ENCODE assay signal across 28 cellular contexts in the genomic region with DNA sequence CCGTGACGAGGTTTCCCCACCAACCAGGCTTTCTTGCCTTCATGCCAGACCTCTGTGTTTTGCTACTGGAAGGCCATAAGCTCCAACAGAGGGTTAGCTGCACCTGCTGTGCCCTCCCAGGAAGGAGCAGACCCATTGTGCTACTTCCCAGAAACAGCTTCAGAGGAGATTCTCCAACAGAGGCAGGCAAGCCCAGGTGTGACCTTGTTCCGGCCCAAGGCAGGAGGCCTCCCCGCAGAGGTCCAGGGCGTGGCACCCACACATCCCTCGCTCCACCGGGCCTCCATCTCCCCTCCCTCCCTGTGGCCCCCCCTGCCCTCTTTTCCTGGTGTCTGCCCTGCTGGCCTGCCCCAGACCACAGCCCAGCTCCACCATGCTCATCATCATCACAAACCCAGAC. TPM values are rescaled to one million over a fixed set of nuclear protein-coding genes. Genes with fewer than 3 reads are reported as not detected.
"Had no signal": no experiment of that assay in that cellular context is flagged by ENCODE, and none has a peak within 500 bp of the region (broad histone marks: within the 10 kb centered on the region; RNA-seq: fewer than 3 reads in every experiment).

No MANE protein-coding gene starts in this region.

- H3K4me1 Mint-ChIP-seq: activated CD4-positive, alpha-beta T cell treated with anti-CD3 and anti-CD28 coated beads, Interleukin-2, amount 10 ng/mL, durations not matched to agents 7 days and 5 days; activated T-helper 17 cell treated with anti-CD3 and anti-CD28 coated beads, Interleukin-2, amount 50 U/mL, for 72 hours; stimulated activated effector memory CD8-positive, alpha-beta T cell treated with anti-CD3 and anti-CD28 coated beads, Interleukin-12 subunit alpha, Interleukin-12 subunit beta, amount 100 ng/mL, for 72 hours; stimulated activated naive CD8-positive, alpha-beta T cell treated with anti-CD3 and anti-CD28 coated beads, Interleukin-15, amount 100 ng/mL, for 72 hours had no signal

- H3K27me3 ChIP-seq: brain microvascular endothelial cell, hepatocyte, ovary had no signal

- DNase-seq: activated CD4-positive, alpha-beta T cell treated with anti-CD3 and anti-CD28 coated beads, Interleukin-2, amount 10 ng/mL, durations not matched to agents 7 days and 5 days; activated CD4-positive, CD25-positive, alpha-beta regulatory T cell treated with anti-CD3 and anti-CD28 coated beads, Interleukin-2, amount 50 U/mL, for 72 hours; activated CD8-positive, alpha-beta T cell treated with anti-CD3 and anti-CD28 coated beads for 36 hours; activated gamma-delta T cell treated with Interleukin-2 at 50 U/mL for 16 hours; activated naive CD4-positive, alpha-beta T cell treated with anti-CD3 and anti-CD28 coated beads, Interleukin-2, amount 50 U/mL, for 16 hours; activated T-cell treated with anti-CD3 and anti-CD28 coated beads, Interleukin-2, amount 50 U/mL, for 4 hours; amniotic stem cell; brain microvascular endothelial cell; effector memory CD8-positive, alpha-beta T cell; islet precursor cell; left ventricle myocardium inferior; mesendoderm; ovary; small intestine; stimulated activated CD4-positive, alpha-beta T cell treated with anti-CD3 and anti-CD28 coated beads, Interleukin-4, amount 100 ng/mL, for 24 hours; stimulated activated naive CD8-positive, alpha-beta T cell treated with anti-CD3 and anti-CD28 coated beads, Interleukin-15, amount 100 ng/mL, for 72 hours; T-helper 9 cell; upper lobe of right lung had no signal

- H2AFZ ChIP-seq: hepatocyte had no signal

- H3K27me3 Mint-ChIP-seq: activated CD8-positive, alpha-beta T cell treated with anti-CD3 and anti-CD28 coated beads for 36 hours; activated T-helper 17 cell treated with anti-CD3 and anti-CD28 coated beads, Interleukin-2, amount 50 U/mL, for 72 hours had no signal

- H3K27ac Mint-ChIP-seq: activated CD8-positive, alpha-beta T cell treated with anti-CD3 and anti-CD28 coated beads for 36 hours; activated T-helper 17 cell treated with anti-CD3 and anti-CD28 coated beads, Interleukin-2, amount 50 U/mL, for 72 hours; nephron; stimulated activated effector memory CD8-positive, alpha-beta T cell treated with anti-CD3 and anti-CD28 coated beads, Interleukin-12 subunit alpha, Interleukin-12 subunit beta, amount 100 ng/mL, for 72 hours; stimulated activated naive CD8-positive, alpha-beta T cell treated with anti-CD3 and anti-CD28 coated beads, Interleukin-15, amount 100 ng/mL, for 72 hours had no signal

- H3K4me1 ChIP-seq: gastroesophageal sphincter, left ventricle myocardium inferior, sigmoid colon, tibial artery had no signal

- H3K9me3 ChIP-seq: gastroesophageal sphincter, left ventricle myocardium inferior, ovary, prostate gland, sigmoid colon, tibial artery, upper lobe of right lung had no signal

- H3K9me3 Mint-ChIP-seq: activated CD4-positive, alpha-beta T cell treated with anti-CD3 and anti-CD28 coated beads, Interleukin-2, amount 10 ng/mL, durations not matched to agents 7 days and 5 days; activated CD8-positive, alpha-beta T cell treated with anti-CD3 and anti-CD28 coated beads for 36 hours; activated T-cell treated with anti-CD3 and anti-CD28 coated beads, Interleukin-2, amount 50 U/mL, for 4 hours; activated T-helper 17 cell treated with anti-CD3 and anti-CD28 coated beads, Interleukin-2, amount 50 U/mL, for 72 hours; effector memory CD8-positive, alpha-beta T cell; nephron; stimulated activated effector memory CD8-positive, alpha-beta T cell treated with anti-CD3 and anti-CD28 coated beads, Interleukin-12 subunit alpha, Interleukin-12 subunit beta, amount 100 ng/mL, for 72 hours; stimulated activated naive CD8-positive, alpha-beta T cell treated with anti-CD3 and anti-CD28 coated beads, Interleukin-15, amount 100 ng/mL, for 72 hours had no signal

- H3K4me3 Mint-ChIP-seq: activated CD4-positive, alpha-beta T cell treated with anti-CD3 and anti-CD28 coated beads, Interleukin-2, amount 10 ng/mL, durations not matched to agents 7 days and 5 days; activated CD8-positive, alpha-beta T cell treated with anti-CD3 and anti-CD28 coated beads for 36 hours; activated T-cell treated with anti-CD3 and anti-CD28 coated beads, Interleukin-2, amount 50 U/mL, for 4 hours; activated T-helper 17 cell treated with anti-CD3 and anti-CD28 coated beads, Interleukin-2, amount 50 U/mL, for 72 hours; effector memory CD8-positive, alpha-beta T cell; nephron; stimulated activated effector memory CD8-positive, alpha-beta T cell treated with anti-CD3 and anti-CD28 coated beads, Interleukin-12 subunit alpha, Interleukin-12 subunit beta, amount 100 ng/mL, for 72 hours; stimulated activated naive CD8-positive, alpha-beta T cell treated with anti-CD3 and anti-CD28 coated beads, Interleukin-15, amount 100 ng/mL, for 72 hours had no signal

- ATAC-seq: activated CD8-positive, alpha-beta T cell treated with anti-CD3 and anti-CD28 coated beads for 36 hours; activated T-cell treated with anti-CD3 and anti-CD28 coated beads, Interleukin-2, amount 50 U/mL, for 4 hours; activated T-helper 17 cell treated with anti-CD3 and anti-CD28 coated beads, Interleukin-2, amount 50 U/mL, for 72 hours; effector memory CD8-positive, alpha-beta T cell; stimulated activated effector memory CD8-positive, alpha-beta T cell treated with anti-CD3 and anti-CD28 coated beads, Interleukin-12 subunit alpha, Interleukin-12 subunit beta, amount 100 ng/mL, for 72 hours; stimulated activated naive CD8-positive, alpha-beta T cell treated with anti-CD3 and anti-CD28 coated beads, Interleukin-15, amount 100 ng/mL, for 72 hours had no signal

- H3K27ac ChIP-seq: brain microvascular endothelial cell, coronary artery, gastroesophageal sphincter, hepatocyte, left ventricle myocardium inferior, ovary, sigmoid colon, tibial artery, upper lobe of right lung had no signal

- H3K4me2 ChIP-seq: hepatocyte had no signal

- H3K36me3 Mint-ChIP-seq: stimulated activated effector memory CD8-positive, alpha-beta T cell treated with anti-CD3 and anti-CD28 coated beads, Interleukin-12 subunit alpha, Interleukin-12 subunit beta, amount 100 ng/mL, for 72 hours had no signal

- H3K36me3 ChIP-seq: brain microvascular endothelial cell, gastroesophageal sphincter, left ventricle myocardium inferior, ovary, prostate gland, sigmoid colon, tibial artery, upper lobe of right lung had no signal

- H3K79me2 ChIP-seq: hepatocyte had no signal

- H3K4me3 ChIP-seq: coronary artery, gastroesophageal sphincter, hepatocyte, left ventricle myocardium inferior, lung, ovary, prostate gland, sigmoid colon, tibial artery, upper lobe of right lung had no signal

RNA-seq across cellular contexts. Expression of gene ELFN2, which starts 57.7 kb away (rescaled TPM):
- total RNA-seq: left ventricle myocardium inferior had no signal
